Comparison of ENCODE assay signal across 1 cellular context in the genomic region with DNA sequence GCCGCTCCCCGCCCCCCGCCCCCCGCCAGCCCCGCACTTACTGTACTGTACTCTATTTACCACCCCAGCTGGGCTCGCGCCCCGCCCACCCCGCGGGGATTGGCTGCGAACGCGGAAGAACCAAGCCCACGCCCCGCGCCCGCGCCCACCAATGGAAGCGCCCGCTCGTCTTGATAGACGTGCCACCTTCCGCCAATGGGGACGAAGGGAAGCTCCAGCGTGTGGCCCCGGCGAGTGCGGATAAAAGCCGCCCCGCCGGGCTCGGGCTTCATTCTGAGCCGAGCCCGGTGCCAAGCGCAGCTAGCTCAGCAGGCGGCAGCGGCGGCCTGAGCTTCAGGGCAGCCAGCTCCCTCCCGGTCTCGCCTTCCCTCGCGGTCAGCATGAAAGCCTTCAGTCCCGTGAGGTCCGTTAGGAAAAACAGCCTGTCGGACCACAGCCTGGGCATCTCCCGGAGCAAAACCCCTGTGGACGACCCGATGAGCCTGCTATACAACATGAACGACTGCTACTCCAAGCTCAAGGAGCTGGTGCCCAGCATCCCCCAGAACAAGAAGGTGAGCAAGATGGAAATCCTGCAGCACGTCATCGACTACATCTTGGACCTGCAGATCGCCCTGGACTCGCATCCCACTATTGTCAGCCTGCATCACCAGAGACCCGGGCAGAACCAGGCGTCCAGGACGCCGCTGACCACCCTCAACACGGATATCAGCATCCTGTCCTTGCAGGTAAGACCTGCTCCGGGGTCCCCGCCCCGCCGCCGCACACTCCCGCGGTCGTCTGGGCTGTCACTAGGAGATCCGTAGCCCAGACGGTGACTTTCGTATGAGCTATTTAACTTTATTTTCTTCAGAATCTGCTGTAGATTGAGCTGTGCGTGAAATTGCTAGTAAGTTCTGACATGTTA.
TF ChIP-seq lines count a peak whose summit lies in the region.

A gene with protein sequence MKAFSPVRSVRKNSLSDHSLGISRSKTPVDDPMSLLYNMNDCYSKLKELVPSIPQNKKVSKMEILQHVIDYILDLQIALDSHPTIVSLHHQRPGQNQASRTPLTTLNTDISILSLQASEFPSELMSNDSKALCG (plus strand): TSS at position 271 of the 907 bp plus-strand sequence. CDS start 110 bp downstream, at position 381.

TF ChIP-seq in K562, 482 proteins besides CTCF, POLR2A, EP300 and RAD21 (continued from another document and continues in another):
- TF ChIP-seq CREM (IDR thresholded peaks at IDR 0.05; ENCODE audit: low read depth) = peak; percentile 46
- peak; percentile 96 for TF ChIP-seq ELF2 (CRISPR knock-in tag; IDR thresholded peaks at IDR 0.05)
- TF ChIP-seq RHOXF2B (CRISPR knock-in tag; conservative IDR thresholded peaks at IDR 0.05) = no peak
- TF ChIP-seq SP1 (CRISPR knock-in tag; IDR thresholded peaks at IDR 0.05) = peak; percentile 96
- no peak for TF ChIP-seq FOXA1 (IDR thresholded peaks at IDR 0.05; ENCODE audit: borderline replicate concordance)
- TF ChIP-seq, protein P1, sequence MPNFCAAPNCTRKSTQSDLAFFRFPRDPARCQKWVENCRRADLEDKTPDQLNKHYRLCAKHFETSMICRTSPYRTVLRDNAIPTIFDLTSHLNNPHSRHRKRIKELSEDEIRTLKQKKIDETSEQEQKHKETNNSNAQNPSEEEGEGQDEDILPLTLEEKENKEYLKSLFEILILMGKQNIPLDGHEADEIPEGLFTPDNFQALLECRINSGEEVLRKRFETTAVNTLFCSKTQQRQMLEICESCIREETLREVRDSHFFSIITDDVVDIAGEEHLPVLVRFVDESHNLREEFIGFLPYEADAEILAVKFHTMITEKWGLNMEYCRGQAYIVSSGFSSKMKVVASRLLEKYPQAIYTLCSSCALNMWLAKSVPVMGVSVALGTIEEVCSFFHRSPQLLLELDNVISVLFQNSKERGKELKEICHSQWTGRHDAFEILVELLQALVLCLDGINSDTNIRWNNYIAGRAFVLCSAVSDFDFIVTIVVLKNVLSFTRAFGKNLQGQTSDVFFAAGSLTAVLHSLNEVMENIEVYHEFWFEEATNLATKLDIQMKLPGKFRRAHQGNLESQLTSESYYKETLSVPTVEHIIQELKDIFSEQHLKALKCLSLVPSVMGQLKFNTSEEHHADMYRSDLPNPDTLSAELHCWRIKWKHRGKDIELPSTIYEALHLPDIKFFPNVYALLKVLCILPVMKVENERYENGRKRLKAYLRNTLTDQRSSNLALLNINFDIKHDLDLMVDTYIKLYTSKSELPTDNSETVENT (CRISPR knock-in tag; IDR thresholded peaks at IDR 0.05) = peak; percentile 91
- TF ChIP-seq ELF4 (CRISPR knock-in tag; IDR thresholded peaks at IDR 0.05) = peak; percentile 78; the same call in 1 of the 2 replicates
- TF ChIP-seq CHD1 (IDR thresholded peaks at IDR 0.05; ENCODE audit: low read length) = peak; percentile 89
- TF ChIP-seq, protein P2, sequence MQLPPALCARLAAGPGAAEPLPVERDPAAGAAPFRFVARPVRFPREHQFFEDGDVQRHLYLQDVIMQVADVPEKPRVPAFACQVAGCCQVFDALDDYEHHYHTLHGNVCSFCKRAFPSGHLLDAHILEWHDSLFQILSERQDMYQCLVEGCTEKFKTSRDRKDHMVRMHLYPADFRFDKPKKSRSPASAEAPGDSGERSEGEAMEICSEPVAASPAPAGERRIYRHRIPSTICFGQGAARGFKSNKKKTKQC (CRISPR knock-in tag; IDR thresholded peaks at IDR 0.05) = 0 out of 2 replicates have a peak, but pooled peaks have one; percentile 40
- TF ChIP-seq NONO (IDR thresholded peaks at IDR 0.05; ENCODE audit: low read depth in 2 of 2, low read length in 1 of 2) = peak; percentile 47 to 96; a peak in 2 of 4 replicates
- TF ChIP-seq FOXJ2 (tag; IDR thresholded peaks at IDR 0.05) = no peak
- TF ChIP-seq XRCC4 (IDR thresholded peaks at IDR 0.05; ENCODE audit: extremely low read depth, insufficient read depth, insufficient read length) = no peak
- TF ChIP-seq KDM5B (IDR thresholded peaks at IDR 0.05; ENCODE audit: insufficient replicate concordance, low read depth, low read length) = peak; percentile 100
- no peak for TF ChIP-seq CSDE1 (IDR thresholded peaks at IDR 0.05)
- TF ChIP-seq, protein P3, sequence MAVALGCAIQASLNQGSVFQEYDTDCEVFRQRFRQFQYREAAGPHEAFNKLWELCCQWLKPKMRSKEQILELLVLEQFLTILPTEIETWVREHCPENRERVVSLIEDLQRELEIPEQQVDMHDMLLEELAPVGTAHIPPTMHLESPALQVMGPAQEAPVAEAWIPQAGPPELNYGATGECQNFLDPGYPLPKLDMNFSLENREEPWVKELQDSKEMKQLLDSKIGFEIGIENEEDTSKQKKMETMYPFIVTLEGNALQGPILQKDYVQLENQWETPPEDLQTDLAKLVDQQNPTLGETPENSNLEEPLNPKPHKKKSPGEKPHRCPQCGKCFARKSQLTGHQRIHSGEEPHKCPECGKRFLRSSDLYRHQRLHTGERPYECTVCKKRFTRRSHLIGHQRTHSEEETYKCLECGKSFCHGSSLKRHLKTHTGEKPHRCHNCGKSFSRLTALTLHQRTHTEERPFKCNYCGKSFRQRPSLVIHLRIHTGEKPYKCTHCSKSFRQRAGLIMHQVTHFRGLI (CRISPR knock-in tag; IDR thresholded peaks at IDR 0.05) = peak; percentile 58; the same call in 1 of the 2 replicates
- no peak for TF ChIP-seq CHD4 (IDR thresholded peaks at IDR 0.05; ENCODE audit: insufficient read depth, insufficient replicate concordance, low read depth, low read length, poor library complexity, severe bottlenecking)
- TF ChIP-seq PYGO2 (tag; IDR thresholded peaks at IDR 0.05) = no peak
- TF ChIP-seq SAFB2 (IDR thresholded peaks at IDR 0.05; ENCODE audit: borderline replicate concordance, low read depth, low read length, severe bottlenecking) = no peak
- no peak for TF ChIP-seq DDX20 (tag; IDR thresholded peaks at IDR 0.05; ENCODE audit: low read depth)
- no peak for TF ChIP-seq ATF1 (CRISPR knock-in tag; IDR thresholded peaks at IDR 0.05)
- TF ChIP-seq ATF1 (tag; IDR thresholded peaks at IDR 0.05) = peak; percentile 69
- TF ChIP-seq GTF2A2 (tag; IDR thresholded peaks at IDR 0.05) = peak; percentile 86
- peak; percentile 27 for TF ChIP-seq FIP1L1 (IDR thresholded peaks at IDR 0.05; ENCODE audit: low read depth, low read length, poor library complexity, severe bottlenecking)
- 0 out of 2 replicates have a peak, but pooled peaks have one; percentile 13 for TF ChIP-seq RNF2 (IDR thresholded peaks at IDR 0.05)
- TF ChIP-seq, protein P4, sequence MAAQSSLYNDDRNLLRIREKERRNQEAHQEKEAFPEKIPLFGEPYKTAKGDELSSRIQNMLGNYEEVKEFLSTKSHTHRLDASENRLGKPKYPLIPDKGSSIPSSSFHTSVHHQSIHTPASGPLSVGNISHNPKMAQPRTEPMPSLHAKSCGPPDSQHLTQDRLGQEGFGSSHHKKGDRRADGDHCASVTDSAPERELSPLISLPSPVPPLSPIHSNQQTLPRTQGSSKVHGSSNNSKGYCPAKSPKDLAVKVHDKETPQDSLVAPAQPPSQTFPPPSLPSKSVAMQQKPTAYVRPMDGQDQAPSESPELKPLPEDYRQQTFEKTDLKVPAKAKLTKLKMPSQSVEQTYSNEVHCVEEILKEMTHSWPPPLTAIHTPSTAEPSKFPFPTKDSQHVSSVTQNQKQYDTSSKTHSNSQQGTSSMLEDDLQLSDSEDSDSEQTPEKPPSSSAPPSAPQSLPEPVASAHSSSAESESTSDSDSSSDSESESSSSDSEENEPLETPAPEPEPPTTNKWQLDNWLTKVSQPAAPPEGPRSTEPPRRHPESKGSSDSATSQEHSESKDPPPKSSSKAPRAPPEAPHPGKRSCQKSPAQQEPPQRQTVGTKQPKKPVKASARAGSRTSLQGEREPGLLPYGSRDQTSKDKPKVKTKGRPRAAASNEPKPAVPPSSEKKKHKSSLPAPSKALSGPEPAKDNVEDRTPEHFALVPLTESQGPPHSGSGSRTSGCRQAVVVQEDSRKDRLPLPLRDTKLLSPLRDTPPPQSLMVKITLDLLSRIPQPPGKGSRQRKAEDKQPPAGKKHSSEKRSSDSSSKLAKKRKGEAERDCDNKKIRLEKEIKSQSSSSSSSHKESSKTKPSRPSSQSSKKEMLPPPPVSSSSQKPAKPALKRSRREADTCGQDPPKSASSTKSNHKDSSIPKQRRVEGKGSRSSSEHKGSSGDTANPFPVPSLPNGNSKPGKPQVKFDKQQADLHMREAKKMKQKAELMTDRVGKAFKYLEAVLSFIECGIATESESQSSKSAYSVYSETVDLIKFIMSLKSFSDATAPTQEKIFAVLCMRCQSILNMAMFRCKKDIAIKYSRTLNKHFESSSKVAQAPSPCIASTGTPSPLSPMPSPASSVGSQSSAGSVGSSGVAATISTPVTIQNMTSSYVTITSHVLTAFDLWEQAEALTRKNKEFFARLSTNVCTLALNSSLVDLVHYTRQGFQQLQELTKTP (IDR thresholded peaks at IDR 0.05; ENCODE audit: low read depth in 1 of 2, partially characterized antibody in 2 of 2) = peak in 1 of 2 experiments; percentile 51
- 0 out of 4 replicates have a peak, but pooled peaks of 1 of the 2 experiments have one; percentile 35 for TF ChIP-seq TEAD1 (CRISPR knock-in tag; IDR thresholded peaks at IDR 0.05)
- peak; percentile 95 for TF ChIP-seq TAF1 (IDR thresholded peaks at IDR 0.05; ENCODE audit: control insufficient read depth, extremely low read depth, insufficient read depth, low read length, severe bottlenecking)
- TF ChIP-seq WHSC1 (IDR thresholded peaks at IDR 0.05; ENCODE audit: low read length) = no peak
- TF ChIP-seq TCF7L2 (IDR thresholded peaks at IDR 0.05; ENCODE audit: low read depth, low read length) = no peak
- TF ChIP-seq, protein P5, sequence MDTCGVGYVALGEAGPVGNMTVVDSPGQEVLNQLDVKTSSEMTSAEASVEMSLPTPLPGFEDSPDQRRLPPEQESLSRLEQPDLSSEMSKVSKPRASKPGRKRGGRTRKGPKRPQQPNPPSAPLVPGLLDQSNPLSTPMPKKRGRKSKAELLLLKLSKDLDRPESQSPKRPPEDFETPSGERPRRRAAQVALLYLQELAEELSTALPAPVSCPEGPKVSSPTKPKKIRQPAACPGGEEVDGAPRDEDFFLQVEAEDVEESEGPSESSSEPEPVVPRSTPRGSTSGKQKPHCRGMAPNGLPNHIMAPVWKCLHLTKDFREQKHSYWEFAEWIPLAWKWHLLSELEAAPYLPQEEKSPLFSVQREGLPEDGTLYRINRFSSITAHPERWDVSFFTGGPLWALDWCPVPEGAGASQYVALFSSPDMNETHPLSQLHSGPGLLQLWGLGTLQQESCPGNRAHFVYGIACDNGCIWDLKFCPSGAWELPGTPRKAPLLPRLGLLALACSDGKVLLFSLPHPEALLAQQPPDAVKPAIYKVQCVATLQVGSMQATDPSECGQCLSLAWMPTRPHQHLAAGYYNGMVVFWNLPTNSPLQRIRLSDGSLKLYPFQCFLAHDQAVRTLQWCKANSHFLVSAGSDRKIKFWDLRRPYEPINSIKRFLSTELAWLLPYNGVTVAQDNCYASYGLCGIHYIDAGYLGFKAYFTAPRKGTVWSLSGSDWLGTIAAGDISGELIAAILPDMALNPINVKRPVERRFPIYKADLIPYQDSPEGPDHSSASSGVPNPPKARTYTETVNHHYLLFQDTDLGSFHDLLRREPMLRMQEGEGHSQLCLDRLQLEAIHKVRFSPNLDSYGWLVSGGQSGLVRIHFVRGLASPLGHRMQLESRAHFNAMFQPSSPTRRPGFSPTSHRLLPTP (IDR thresholded peaks at IDR 0.05; ENCODE audit: borderline replicate concordance, extremely low read depth, insufficient read length) = no peak
- TF ChIP-seq HCFC1 (IDR thresholded peaks at IDR 0.05; ENCODE audit: low read depth, low read length) = 0 out of 2 replicates have a peak, but pooled peaks have one; percentile 44
- TF ChIP-seq, protein P6, sequence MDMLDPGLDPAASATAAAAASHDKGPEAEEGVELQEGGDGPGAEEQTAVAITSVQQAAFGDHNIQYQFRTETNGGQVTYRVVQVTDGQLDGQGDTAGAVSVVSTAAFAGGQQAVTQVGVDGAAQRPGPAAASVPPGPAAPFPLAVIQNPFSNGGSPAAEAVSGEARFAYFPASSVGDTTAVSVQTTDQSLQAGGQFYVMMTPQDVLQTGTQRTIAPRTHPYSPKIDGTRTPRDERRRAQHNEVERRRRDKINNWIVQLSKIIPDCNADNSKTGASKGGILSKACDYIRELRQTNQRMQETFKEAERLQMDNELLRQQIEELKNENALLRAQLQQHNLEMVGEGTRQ (CRISPR knock-in tag; IDR thresholded peaks at IDR 0.05) = no peak
- TF ChIP-seq ATF7 (IDR thresholded peaks at IDR 0.05) = peak; percentile 77
- TF ChIP-seq MYNN (IDR thresholded peaks at IDR 0.05) = peak; percentile 85
- no peak for TF ChIP-seq MYNN (CRISPR knock-in tag; IDR thresholded peaks at IDR 0.05)
- peak; percentile 93 for TF ChIP-seq ELF1 (tag; IDR thresholded peaks at IDR 0.05)
- TF ChIP-seq, protein P7, sequence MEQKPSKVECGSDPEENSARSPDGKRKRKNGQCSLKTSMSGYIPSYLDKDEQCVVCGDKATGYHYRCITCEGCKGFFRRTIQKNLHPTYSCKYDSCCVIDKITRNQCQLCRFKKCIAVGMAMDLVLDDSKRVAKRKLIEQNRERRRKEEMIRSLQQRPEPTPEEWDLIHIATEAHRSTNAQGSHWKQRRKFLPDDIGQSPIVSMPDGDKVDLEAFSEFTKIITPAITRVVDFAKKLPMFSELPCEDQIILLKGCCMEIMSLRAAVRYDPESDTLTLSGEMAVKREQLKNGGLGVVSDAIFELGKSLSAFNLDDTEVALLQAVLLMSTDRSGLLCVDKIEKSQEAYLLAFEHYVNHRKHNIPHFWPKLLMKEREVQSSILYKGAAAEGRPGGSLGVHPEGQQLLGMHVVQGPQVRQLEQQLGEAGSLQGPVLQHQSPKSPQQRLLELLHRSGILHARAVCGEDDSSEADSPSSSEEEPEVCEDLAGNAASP (IDR thresholded peaks at IDR 0.05) = no peak
- no peak for TF ChIP-seq ZNF561 (CRISPR knock-in tag; conservative IDR thresholded peaks at IDR 0.05)
- peak; percentile 98 for TF ChIP-seq TAF7 (tag; IDR thresholded peaks at IDR 0.05)
- no peak for TF ChIP-seq TCFL5 (CRISPR knock-in tag; conservative IDR thresholded peaks at IDR 0.05)
- peak; percentile 45; the same call in 1 of the 2 replicates for TF ChIP-seq XRCC5 (IDR thresholded peaks at IDR 0.05; ENCODE audit: low read depth, low read length)
- TF ChIP-seq, protein P8, sequence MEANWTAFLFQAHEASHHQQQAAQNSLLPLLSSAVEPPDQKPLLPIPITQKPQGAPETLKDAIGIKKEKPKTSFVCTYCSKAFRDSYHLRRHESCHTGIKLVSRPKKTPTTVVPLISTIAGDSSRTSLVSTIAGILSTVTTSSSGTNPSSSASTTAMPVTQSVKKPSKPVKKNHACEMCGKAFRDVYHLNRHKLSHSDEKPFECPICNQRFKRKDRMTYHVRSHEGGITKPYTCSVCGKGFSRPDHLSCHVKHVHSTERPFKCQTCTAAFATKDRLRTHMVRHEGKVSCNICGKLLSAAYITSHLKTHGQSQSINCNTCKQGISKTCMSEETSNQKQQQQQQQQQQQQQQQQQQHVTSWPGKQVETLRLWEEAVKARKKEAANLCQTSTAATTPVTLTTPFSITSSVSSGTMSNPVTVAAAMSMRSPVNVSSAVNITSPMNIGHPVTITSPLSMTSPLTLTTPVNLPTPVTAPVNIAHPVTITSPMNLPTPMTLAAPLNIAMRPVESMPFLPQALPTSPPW (CRISPR knock-in tag; IDR thresholded peaks at IDR 0.05) = peak; percentile 67
- TF ChIP-seq, protein P9, sequence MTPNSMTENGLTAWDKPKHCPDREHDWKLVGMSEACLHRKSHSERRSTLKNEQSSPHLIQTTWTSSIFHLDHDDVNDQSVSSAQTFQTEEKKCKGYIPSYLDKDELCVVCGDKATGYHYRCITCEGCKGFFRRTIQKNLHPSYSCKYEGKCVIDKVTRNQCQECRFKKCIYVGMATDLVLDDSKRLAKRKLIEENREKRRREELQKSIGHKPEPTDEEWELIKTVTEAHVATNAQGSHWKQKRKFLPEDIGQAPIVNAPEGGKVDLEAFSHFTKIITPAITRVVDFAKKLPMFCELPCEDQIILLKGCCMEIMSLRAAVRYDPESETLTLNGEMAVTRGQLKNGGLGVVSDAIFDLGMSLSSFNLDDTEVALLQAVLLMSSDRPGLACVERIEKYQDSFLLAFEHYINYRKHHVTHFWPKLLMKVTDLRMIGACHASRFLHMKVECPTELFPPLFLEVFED (CRISPR knock-in tag; conservative IDR thresholded peaks at IDR 0.05) = peak; percentile 81; the same call in 1 of the 2 replicates
- TF ChIP-seq ZFP1 (CRISPR knock-in tag; IDR thresholded peaks at IDR 0.05) = 0 out of 2 replicates have a peak, but pooled peaks have one; percentile 48
